ENCODE assay signal across 9 cellular contexts in genomic region chr20:35284992-35285805, GRCh38. TPM values are rescaled to one million over a fixed set of nuclear protein-coding genes. Genes with fewer than 3 reads are reported as not detected.
DNase-seq lines count a peak whose midpoint lies in the region; ATAC-seq and TF ChIP-seq lines count a peak whose summit lies in the region.
"Had no signal": no experiment of that assay in that cellular context is flagged by ENCODE, and none has a peak within 500 bp of the region (broad histone marks: within the 10 kb centered on the region; RNA-seq: fewer than 3 reads in every experiment).

No MANE protein-coding gene starts in this region.

- ATAC-seq in HG03571 (IDR thresholded peaks at IDR 0.05; ENCODE audit: unreplicated experiment) (no peak), GM21723 (IDR thresholded peaks at IDR 0.05; ENCODE audit: unreplicated experiment) (no peak)

- peak overlapping the region; percentile 74 for H3K4me2 ChIP-seq in parathyroid adenoma (ENCODE audit: low read length)

- H3K9me3 ChIP-seq in esophagus squamous epithelium (no peaks in the 10 kb centered on the region), parathyroid adenoma (ENCODE audit: control insufficient read depth, low read length) (no peaks in the 10 kb centered on the region)

- H3K9ac ChIP-seq in parathyroid adenoma: peak overlapping the region; percentile 76

- H3K27ac ChIP-seq in esophagus squamous epithelium (peak overlapping the region; percentile 93 to 98 (median 96)), parathyroid adenoma (peak overlapping the region; percentile 70)

- H3K36me3 ChIP-seq in esophagus squamous epithelium: peaks cover 4 to 56% (median 5%) of the 10 kb centered on the region in 3 donors
- H3K36me3 ChIP-seq in parathyroid adenoma (ENCODE audit: control insufficient read depth, insufficient read depth, low read length): no peaks in the 10 kb centered on the region

- TF ChIP-seq CTCF in GM12864 (IDR thresholded peaks at IDR 0.05; ENCODE audit: low read depth, low read length, missing control alignments) (no peak), esophagus squamous epithelium (IDR thresholded peaks at IDR 0.05) (no peak), parathyroid adenoma (IDR thresholded peaks at IDR 0.05) (no peak)

- H2AFZ ChIP-seq in parathyroid adenoma: peak overlapping the region; percentile 100

- H3K4me1 ChIP-seq in esophagus squamous epithelium (peaks cover 19 to 63% (median 27%) of the 10 kb centered on the region in 3 donors), parathyroid adenoma (peaks cover 3% of the 10 kb centered on the region)

- H3K79me2 ChIP-seq in parathyroid adenoma: peaks cover 14% of the 10 kb centered on the region

- H3K27me3 ChIP-seq in esophagus squamous epithelium (no peaks in the 10 kb centered on the region), parathyroid adenoma (ENCODE audit: control insufficient read depth, insufficient read depth, low read length) (no peaks in the 10 kb centered on the region)

- H3K4me3 ChIP-seq in GM12864 (ENCODE audit: low read depth, low read length) (peak overlapping the region; percentile 83), esophagus squamous epithelium (peak overlapping the region; percentile 71 to 92 (median 88)), parathyroid adenoma (ENCODE audit: low read depth, low read length) (peak overlapping the region; percentile 85)

- intact Hi-C loops in esophagus squamous epithelium (cut with DNase I): no loop called here

- DNase-seq in GM12864 (ENCODE audit: low read depth): no peak
- DNase-seq in esophagus squamous epithelium (lab: John Stamatoyannopoulos, UW): no peak
- DNase-seq in LoVo (ENCODE audit: low spot score): no peak
- DNase-seq in NCI-H226: no peak

- no peak for TF ChIP-seq POLR2A in esophagus squamous epithelium (IDR thresholded peaks at IDR 0.05)

- 29 to 31% methylated on average over 15 to 17 of the region's 19 CpGs for WGBS in esophagus squamous epithelium, 2 donors

TF ChIP-seq in PFSK-1, 5 proteins besides CTCF, POLR2A, EP300 and RAD21:
- TF ChIP-seq REST (IDR thresholded peaks at IDR 0.05; ENCODE audit: insufficient read depth in 1 of 2, low read depth in 2 of 2, low read length in 2 of 2): no peak
- TF ChIP-seq POLR2AphosphoS5 (IDR thresholded peaks at IDR 0.05; ENCODE audit: low read depth, low read length): 0 out of 2 replicates have a peak, but pooled peaks have one; percentile 25
- TF ChIP-seq TAF1 (IDR thresholded peaks at IDR 0.05; ENCODE audit: borderline replicate concordance, insufficient read depth, low read length): no peak
- no peak for TF ChIP-seq SIN3A (IDR thresholded peaks at IDR 0.05; ENCODE audit: borderline replicate concordance, insufficient read depth, low read length)
TF ChIP-seq in PFSK-1: peak in this region for 1.

RNA-seq across cellular contexts. Expression of gene EIF6, which starts 0.6 kb away (rescaled TPM):
- 497 TPM for polyA plus RNA-seq in PFSK-1 (2012; ENCODE audit: insufficient read length, low read depth)
- total RNA-seq in esophagus squamous epithelium: 100 to 1,000 TPM; 176 to 240 (median 198) TPM

RNA-seq across cellular contexts. Expression of gene FAM83C, which starts 7.0 kb away (rescaled TPM):
- polyA plus RNA-seq in PFSK-1 (2012; ENCODE audit: insufficient read length, low read depth): not detected
- 10 to 100 TPM; 29.5 to 55.3 (median 38.2) TPM for total RNA-seq in esophagus squamous epithelium
- total RNA-seq: LHCN-M2 had no signal

RNA-seq across cellular contexts. Expression of gene MMP24OS, which starts 7.3 kb away (rescaled TPM):
- polyA plus RNA-seq in PFSK-1 (2012; ENCODE audit: insufficient read length, low read depth): 90.3 TPM
- 10 to 100 TPM; 12.8 to 21.5 (median 18.7) TPM for total RNA-seq in esophagus squamous epithelium

RNA-seq across cellular contexts. Expression of gene MMP24, which starts 58.7 kb away (rescaled TPM):
- polyA plus RNA-seq in PFSK-1 (2012; ENCODE audit: insufficient read length, low read depth): 0.31 TPM
- total RNA-seq in esophagus squamous epithelium: under 1 TPM in 3 of 4 donors, not detected in 1; 0.06 to 0.38 (median 0.08) TPM
